Comparison of ENCODE assay signal across 1 cellular context in the genomic region with DNA sequence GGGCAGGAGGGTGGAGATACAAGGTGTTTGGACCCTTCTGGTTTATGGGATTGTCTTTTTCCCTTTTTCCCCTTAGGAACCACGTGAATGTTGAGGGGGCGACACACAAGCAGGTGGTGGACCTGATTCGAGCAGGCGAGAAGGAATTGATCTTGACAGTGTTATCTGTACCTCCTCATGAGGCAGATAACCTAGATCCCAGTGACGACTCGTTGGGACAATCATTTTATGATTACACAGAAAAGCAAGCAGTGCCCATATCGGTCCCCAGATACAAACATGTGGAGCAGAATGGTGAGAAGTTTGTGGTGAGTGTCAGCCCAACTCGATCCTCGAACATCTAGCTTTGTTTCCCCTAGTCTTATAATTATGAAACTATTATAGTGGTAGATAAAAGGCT.
TF ChIP-seq lines count a peak whose summit lies in the region.

No MANE protein-coding gene starts in this region.

TF ChIP-seq in A549, 52 proteins besides CTCF, POLR2A, EP300 and RAD21:
- TF ChIP-seq, protein P1, sequence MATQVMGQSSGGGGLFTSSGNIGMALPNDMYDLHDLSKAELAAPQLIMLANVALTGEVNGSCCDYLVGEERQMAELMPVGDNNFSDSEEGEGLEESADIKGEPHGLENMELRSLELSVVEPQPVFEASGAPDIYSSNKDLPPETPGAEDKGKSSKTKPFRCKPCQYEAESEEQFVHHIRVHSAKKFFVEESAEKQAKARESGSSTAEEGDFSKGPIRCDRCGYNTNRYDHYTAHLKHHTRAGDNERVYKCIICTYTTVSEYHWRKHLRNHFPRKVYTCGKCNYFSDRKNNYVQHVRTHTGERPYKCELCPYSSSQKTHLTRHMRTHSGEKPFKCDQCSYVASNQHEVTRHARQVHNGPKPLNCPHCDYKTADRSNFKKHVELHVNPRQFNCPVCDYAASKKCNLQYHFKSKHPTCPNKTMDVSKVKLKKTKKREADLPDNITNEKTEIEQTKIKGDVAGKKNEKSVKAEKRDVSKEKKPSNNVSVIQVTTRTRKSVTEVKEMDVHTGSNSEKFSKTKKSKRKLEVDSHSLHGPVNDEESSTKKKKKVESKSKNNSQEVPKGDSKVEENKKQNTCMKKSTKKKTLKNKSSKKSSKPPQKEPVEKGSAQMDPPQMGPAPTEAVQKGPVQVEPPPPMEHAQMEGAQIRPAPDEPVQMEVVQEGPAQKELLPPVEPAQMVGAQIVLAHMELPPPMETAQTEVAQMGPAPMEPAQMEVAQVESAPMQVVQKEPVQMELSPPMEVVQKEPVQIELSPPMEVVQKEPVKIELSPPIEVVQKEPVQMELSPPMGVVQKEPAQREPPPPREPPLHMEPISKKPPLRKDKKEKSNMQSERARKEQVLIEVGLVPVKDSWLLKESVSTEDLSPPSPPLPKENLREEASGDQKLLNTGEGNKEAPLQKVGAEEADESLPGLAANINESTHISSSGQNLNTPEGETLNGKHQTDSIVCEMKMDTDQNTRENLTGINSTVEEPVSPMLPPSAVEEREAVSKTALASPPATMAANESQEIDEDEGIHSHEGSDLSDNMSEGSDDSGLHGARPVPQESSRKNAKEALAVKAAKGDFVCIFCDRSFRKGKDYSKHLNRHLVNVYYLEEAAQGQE (IDR thresholded peaks at IDR 0.05): no peak
- TF ChIP-seq HOXB13 (CRISPR knock-in tag; IDR thresholded peaks at IDR 0.05; ENCODE audit: low read depth) (0 out of 2 replicates have a peak, but pooled peaks have one; percentile 48), HOXB5 (CRISPR knock-in tag; IDR thresholded peaks at IDR 0.05) (no peak), JUN (IDR thresholded peaks at IDR 0.05) (no peak)
